ENCODE assay signal across 1 cellular context in the genomic region with DNA sequence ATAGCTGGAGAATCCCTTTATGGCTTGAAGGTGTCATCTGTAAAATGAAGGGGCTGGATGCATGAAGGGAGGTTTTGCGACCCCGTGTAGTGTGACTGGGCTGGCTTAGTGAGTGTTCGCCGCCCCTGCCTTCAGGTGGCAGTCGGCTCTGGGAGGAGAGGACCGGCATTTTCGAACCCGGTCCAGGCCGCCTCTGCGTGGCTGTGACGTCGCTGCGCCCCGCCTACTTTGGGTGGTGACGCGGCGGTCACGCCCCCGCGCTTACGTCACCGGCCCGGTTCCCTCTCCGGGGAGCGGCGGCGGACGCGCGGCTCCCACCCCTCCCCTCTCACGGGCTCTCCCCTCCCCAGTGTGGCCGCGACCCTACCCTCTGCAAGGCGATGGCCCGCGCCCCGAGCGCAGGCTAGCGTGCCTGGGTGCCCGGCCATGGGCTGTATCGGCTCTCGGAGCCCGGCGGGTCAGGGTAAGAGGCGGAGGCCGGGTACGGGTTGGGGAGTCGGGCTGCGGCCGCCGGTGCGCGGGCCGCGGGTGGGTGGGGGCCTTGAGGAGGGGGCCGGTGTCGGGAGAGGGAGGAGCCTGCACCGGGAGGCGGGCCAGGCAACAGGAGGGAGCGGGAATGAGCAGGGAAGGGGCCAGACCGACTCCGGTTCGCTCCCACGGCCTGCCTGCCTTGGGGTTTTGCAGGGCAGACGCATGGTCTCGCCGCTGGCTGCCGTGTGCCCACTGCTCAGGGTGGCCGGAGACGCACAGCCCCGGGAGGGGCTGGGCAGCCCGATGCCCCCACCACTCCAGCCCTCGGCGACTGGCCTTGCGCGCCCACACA.
TF ChIP-seq lines count a peak whose summit lies in the region.

No MANE protein-coding gene starts in this region.

TF ChIP-seq in GM12878, 131 proteins besides CTCF, POLR2A, EP300 and RAD21 (continued from another document):
- TF ChIP-seq, protein P1, sequence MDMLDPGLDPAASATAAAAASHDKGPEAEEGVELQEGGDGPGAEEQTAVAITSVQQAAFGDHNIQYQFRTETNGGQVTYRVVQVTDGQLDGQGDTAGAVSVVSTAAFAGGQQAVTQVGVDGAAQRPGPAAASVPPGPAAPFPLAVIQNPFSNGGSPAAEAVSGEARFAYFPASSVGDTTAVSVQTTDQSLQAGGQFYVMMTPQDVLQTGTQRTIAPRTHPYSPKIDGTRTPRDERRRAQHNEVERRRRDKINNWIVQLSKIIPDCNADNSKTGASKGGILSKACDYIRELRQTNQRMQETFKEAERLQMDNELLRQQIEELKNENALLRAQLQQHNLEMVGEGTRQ (IDR thresholded peaks at IDR 0.05; ENCODE audit: borderline replicate concordance, low read depth, low read length), result no peak
- TF ChIP-seq CREM (IDR thresholded peaks at IDR 0.05; ENCODE audit: low read depth) (peak; percentile 98), BACH1 (IDR thresholded peaks at IDR 0.05; ENCODE audit: borderline replicate concordance) (peak; percentile 87), SP1 (IDR thresholded peaks at IDR 0.05; ENCODE audit: low read depth, low read length) (peak; percentile 77), POLR2AphosphoS2 (IDR thresholded peaks at IDR 0.05; ENCODE audit: low read depth, low read length) (peak; percentile 93), ZNF622 (IDR thresholded peaks at IDR 0.05) (no peak), USF1 (IDR thresholded peaks at IDR 0.05; ENCODE audit: borderline replicate concordance, extremely low read length, insufficient read depth, low read depth, low read length) (no peak), SREBF1 (IDR thresholded peaks at IDR 0.05; ENCODE audit: low read length) (no peak), CBX5 (IDR thresholded peaks at IDR 0.05; ENCODE audit: low read depth) (0 out of 2 replicates have a peak, but pooled peaks have one; percentile 61), NBN (IDR thresholded peaks at IDR 0.05) (0 out of 2 replicates have a peak, but pooled peaks have one; percentile 52), NFYA (IDR thresholded peaks at IDR 0.05; ENCODE audit: borderline replicate concordance, low read depth, low read length) (no peak), PAX8 (IDR thresholded peaks at IDR 0.05) (no peak), POU2F2 (IDR thresholded peaks at IDR 0.05; ENCODE audit: borderline replicate concordance, low read depth, low read length) (0 out of 3 replicates have a peak, but pooled peaks have one; percentile 23), EGR1 (IDR thresholded peaks at IDR 0.05; ENCODE audit: borderline replicate concordance in 1 of 2, low read depth in 2 of 2, low read length in 2 of 2) (peak in 1 of 2 experiments; percentile 90; a peak in 2 of 3 replicates), CHD2 (IDR thresholded peaks at IDR 0.05; ENCODE audit: borderline replicate concordance, low read depth, low read length) (0 out of 2 replicates have a peak, but pooled peaks have one; percentile 35), SIN3A (IDR thresholded peaks at IDR 0.05; ENCODE audit: low read depth, low read length) (no peak), KAT2A (conservative IDR thresholded peaks at IDR 0.05; ENCODE audit: control insufficient read depth, low read depth, low read length) (no peak), ATF3 (IDR thresholded peaks at IDR 0.05; ENCODE audit: borderline replicate concordance, extremely low read depth, low read depth, low read length) (no peak), EED (IDR thresholded peaks at IDR 0.05; ENCODE audit: low read depth) (no peak; the same call in 1 of the 2 replicates), PAX5 (IDR thresholded peaks at IDR 0.05; ENCODE audit: borderline replicate concordance, low read depth, low read length) (peak; percentile 90), BCL3 (IDR thresholded peaks at IDR 0.05; ENCODE audit: borderline replicate concordance, insufficient read depth, low read depth, low read length, poor library complexity, severe bottlenecking) (no peak), ESRRA (IDR thresholded peaks at IDR 0.05; ENCODE audit: low read length) (no peak), JUND (IDR thresholded peaks at IDR 0.05; ENCODE audit: low read depth, low read length) (no peak), SMAD5 (IDR thresholded peaks at IDR 0.05; ENCODE audit: low read depth) (peak; percentile 61; the same call in 1 of the 2 replicates), ZNF24 (IDR thresholded peaks at IDR 0.05) (no peak), ZBED1 (IDR thresholded peaks at IDR 0.05; ENCODE audit: borderline replicate concordance) (peak; percentile 58; the same call in 1 of the 2 replicates), MYC (IDR thresholded peaks at IDR 0.05; ENCODE audit: insufficient read depth, insufficient read length, insufficient replicate concordance, low read length, severe bottlenecking) (no peak), SPI1 (IDR thresholded peaks at IDR 0.05; ENCODE audit: borderline replicate concordance, insufficient read depth, low read depth, low read length) (no peak), RFX5 (IDR thresholded peaks at IDR 0.05; ENCODE audit: low read depth, low read length) (0 out of 2 replicates have a peak, but pooled peaks have one; percentile 9), YY1 (IDR thresholded peaks at IDR 0.05; ENCODE audit: low read depth, low read length) (peak; percentile 40), SMARCA5 (IDR thresholded peaks at IDR 0.05) (no peak), PML (IDR thresholded peaks at IDR 0.05; ENCODE audit: low read length) (peak; percentile 71), YBX1 (IDR thresholded peaks at IDR 0.05) (no peak), SMC3 (IDR thresholded peaks at IDR 0.05; ENCODE audit: borderline replicate concordance, low read length) (no peak), TARDBP (IDR thresholded peaks at IDR 0.05; ENCODE audit: borderline replicate concordance) (peak; percentile 11), ZNF207 (IDR thresholded peaks at IDR 0.05; ENCODE audit: borderline replicate concordance) (no peak), BHLHE40 (IDR thresholded peaks at IDR 0.05; ENCODE audit: borderline replicate concordance in 1 of 2, low read depth in 2 of 2, low read length in 1 of 2) (peak in 1 of 2 experiments; percentile 47; a peak in 2 of 4 replicates), TAF1 (IDR thresholded peaks at IDR 0.05; ENCODE audit: borderline replicate concordance, low read depth, low read length) (no peak), ASH2L (IDR thresholded peaks at IDR 0.05; ENCODE audit: borderline replicate concordance, low read depth) (no peak), NFXL1 (IDR thresholded peaks at IDR 0.05; ENCODE audit: borderline replicate concordance) (no peak), IRF4 (IDR thresholded peaks at IDR 0.05; ENCODE audit: low read depth, low read length) (no peak), CBFB (IDR thresholded peaks at IDR 0.05; ENCODE audit: low read depth) (no peak), CHD4 (IDR thresholded peaks at IDR 0.05) (no peak), ETV6 (conservative IDR thresholded peaks at IDR 0.05 in 1 of 2, IDR thresholded peaks at IDR 0.05 in 1 of 2; ENCODE audit: borderline replicate concordance in 1 of 2, low read depth in 1 of 2) (no peak), FOS (IDR thresholded peaks at IDR 0.05; ENCODE audit: borderline replicate concordance, extremely low read depth, insufficient read length) (no peak), RUNX3 (IDR thresholded peaks at IDR 0.05; ENCODE audit: low read length) (peak; percentile 25; the same call in 1 of the 2 replicates), MEF2A (IDR thresholded peaks at IDR 0.05; ENCODE audit: insufficient read depth, low read depth, low read length) (no peak), DPF2 (IDR thresholded peaks at IDR 0.05) (no peak; the same call in 1 of the 2 replicates)
- TF ChIP-seq, protein P2, sequence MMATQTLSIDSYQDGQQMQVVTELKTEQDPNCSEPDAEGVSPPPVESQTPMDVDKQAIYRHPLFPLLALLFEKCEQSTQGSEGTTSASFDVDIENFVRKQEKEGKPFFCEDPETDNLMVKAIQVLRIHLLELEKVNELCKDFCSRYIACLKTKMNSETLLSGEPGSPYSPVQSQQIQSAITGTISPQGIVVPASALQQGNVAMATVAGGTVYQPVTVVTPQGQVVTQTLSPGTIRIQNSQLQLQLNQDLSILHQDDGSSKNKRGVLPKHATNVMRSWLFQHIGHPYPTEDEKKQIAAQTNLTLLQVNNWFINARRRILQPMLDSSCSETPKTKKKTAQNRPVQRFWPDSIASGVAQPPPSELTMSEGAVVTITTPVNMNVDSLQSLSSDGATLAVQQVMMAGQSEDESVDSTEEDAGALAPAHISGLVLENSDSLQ (IDR thresholded peaks at IDR 0.05), result no peak
- TF ChIP-seq, protein P3, sequence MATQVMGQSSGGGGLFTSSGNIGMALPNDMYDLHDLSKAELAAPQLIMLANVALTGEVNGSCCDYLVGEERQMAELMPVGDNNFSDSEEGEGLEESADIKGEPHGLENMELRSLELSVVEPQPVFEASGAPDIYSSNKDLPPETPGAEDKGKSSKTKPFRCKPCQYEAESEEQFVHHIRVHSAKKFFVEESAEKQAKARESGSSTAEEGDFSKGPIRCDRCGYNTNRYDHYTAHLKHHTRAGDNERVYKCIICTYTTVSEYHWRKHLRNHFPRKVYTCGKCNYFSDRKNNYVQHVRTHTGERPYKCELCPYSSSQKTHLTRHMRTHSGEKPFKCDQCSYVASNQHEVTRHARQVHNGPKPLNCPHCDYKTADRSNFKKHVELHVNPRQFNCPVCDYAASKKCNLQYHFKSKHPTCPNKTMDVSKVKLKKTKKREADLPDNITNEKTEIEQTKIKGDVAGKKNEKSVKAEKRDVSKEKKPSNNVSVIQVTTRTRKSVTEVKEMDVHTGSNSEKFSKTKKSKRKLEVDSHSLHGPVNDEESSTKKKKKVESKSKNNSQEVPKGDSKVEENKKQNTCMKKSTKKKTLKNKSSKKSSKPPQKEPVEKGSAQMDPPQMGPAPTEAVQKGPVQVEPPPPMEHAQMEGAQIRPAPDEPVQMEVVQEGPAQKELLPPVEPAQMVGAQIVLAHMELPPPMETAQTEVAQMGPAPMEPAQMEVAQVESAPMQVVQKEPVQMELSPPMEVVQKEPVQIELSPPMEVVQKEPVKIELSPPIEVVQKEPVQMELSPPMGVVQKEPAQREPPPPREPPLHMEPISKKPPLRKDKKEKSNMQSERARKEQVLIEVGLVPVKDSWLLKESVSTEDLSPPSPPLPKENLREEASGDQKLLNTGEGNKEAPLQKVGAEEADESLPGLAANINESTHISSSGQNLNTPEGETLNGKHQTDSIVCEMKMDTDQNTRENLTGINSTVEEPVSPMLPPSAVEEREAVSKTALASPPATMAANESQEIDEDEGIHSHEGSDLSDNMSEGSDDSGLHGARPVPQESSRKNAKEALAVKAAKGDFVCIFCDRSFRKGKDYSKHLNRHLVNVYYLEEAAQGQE (IDR thresholded peaks at IDR 0.05; ENCODE audit: low read depth, low read length), result no peak
- TF ChIP-seq, protein P4, sequence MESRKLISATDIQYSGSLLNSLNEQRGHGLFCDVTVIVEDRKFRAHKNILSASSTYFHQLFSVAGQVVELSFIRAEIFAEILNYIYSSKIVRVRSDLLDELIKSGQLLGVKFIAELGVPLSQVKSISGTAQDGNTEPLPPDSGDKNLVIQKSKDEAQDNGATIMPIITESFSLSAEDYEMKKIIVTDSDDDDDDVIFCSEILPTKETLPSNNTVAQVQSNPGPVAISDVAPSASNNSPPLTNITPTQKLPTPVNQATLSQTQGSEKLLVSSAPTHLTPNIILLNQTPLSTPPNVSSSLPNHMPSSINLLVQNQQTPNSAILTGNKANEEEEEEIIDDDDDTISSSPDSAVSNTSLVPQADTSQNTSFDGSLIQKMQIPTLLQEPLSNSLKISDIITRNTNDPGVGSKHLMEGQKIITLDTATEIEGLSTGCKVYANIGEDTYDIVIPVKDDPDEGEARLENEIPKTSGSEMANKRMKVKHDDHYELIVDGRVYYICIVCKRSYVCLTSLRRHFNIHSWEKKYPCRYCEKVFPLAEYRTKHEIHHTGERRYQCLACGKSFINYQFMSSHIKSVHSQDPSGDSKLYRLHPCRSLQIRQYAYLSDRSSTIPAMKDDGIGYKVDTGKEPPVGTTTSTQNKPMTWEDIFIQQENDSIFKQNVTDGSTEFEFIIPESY (IDR thresholded peaks at IDR 0.05), result no peak
